ENCODE assay signal across 17 cellular contexts in genomic region chr1:246508897-246509688, GRCh38.
"Had no signal": no experiment of that assay in that cellular context is flagged by ENCODE, and none has a peak within 500 bp of the region (broad histone marks: within the 10 kb centered on the region; RNA-seq: fewer than 3 reads in every experiment).

No MANE protein-coding gene starts in this region.

- DNase-seq: activated naive CD4-positive, alpha-beta T cell treated with anti-CD3 and anti-CD28 coated beads, Interleukin-2, amount 10 ng/mL, durations not matched to agents 7 days and 5 days; activated T-cell treated with anti-CD3 and anti-CD28 coated beads, Interleukin-2, amount 50 U/mL, for 24 hours; amygdala; cortex of kidney; heart left ventricle; kidney glomerular epithelial cell; naive B cell; retina; stimulated activated CD4-positive, alpha-beta T cell treated with anti-CD3 and anti-CD28 coated beads, Interleukin-2, amount 100 ng/mL, for 48 hours; stimulated activated CD8-positive, alpha-beta memory T cell treated with anti-CD3 and anti-CD28 coated beads, Interleukin-4, amount 100 ng/mL, for 48 hours; stimulated activated naive B cell treated with anti-CD40 and anti-IgM and Interleukin-4, amounts not matched to agents 10 μg/mL and 1 μg/mL and 100 μg/mL, for 72 hours; T1000 had no signal

- H3K36me3 ChIP-seq: heart left ventricle, left lung, thoracic aorta, vagina had no signal

- H3K27ac ChIP-seq: epithelial cell of prostate, heart left ventricle, left lung, thoracic aorta, vagina had no signal

- H3K9me3 ChIP-seq: vagina had no signal

- H3K4me3 ChIP-seq: heart left ventricle, left lung, lung, thoracic aorta, vagina had no signal

- H3K27me3 ChIP-seq: heart left ventricle, left lung, vagina had no signal
